In the genomic region with DNA sequence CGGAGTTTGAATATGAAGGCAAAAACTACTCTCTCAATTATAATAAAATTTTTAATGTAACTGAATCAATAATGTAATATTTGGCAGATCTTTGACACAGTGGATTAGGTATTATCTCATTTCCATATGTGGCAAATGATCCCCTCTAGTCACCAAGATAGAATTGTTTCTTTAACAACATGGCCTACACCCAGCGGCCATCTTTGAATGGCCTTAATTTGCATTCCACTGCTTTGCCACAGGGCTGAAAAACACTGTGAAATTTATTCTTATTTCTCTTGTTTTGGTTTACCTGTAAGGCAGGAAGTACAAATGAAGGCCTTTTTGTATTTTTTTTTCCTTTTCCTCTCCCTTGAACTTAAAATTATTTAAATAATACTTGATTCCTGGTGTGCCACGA, we compare ENCODE assay signal across 10 cellular contexts.
"Had no signal": no experiment of that assay in that cellular context is flagged by ENCODE, and none has a peak within 500 bp of the region (broad histone marks: within the 10 kb centered on the region; RNA-seq: fewer than 3 reads in every experiment).

No MANE protein-coding gene starts in this region.

- H3K27ac Mint-ChIP-seq: activated B cell treated with CpG ODN at 0.5 μM for 24 hours; activated CD4-positive, alpha-beta T cell treated with anti-CD3 and anti-CD28 coated beads, Interleukin-2, amount 10 ng/mL, durations not matched to agents 7 days and 5 days; activated naive CD4-positive, alpha-beta T cell treated with anti-CD3 and anti-CD28 coated beads, Interleukin-2, amount 10 ng/mL, durations not matched to agents 7 days and 5 days; activated T-helper 17 cell treated with anti-CD3 and anti-CD28 coated beads, Interleukin-2, amount 50 U/mL, for 72 hours had no signal

- H3K9me3 Mint-ChIP-seq: activated B cell treated with CpG ODN at 0.5 μM for 24 hours; activated CD4-positive, alpha-beta T cell treated with anti-CD3 and anti-CD28 coated beads, Interleukin-2, amount 10 ng/mL, durations not matched to agents 7 days and 5 days; activated naive CD4-positive, alpha-beta T cell treated with anti-CD3 and anti-CD28 coated beads, Interleukin-2, amount 10 ng/mL, durations not matched to agents 7 days and 5 days; activated T-helper 17 cell treated with anti-CD3 and anti-CD28 coated beads, Interleukin-2, amount 50 U/mL, for 72 hours; mesothelial cell of epicardium; neural crest cell had no signal

- H3K36me3 ChIP-seq: colonic mucosa, pancreas, thyroid gland, uterus had no signal

- H3K27ac ChIP-seq: colonic mucosa, pancreas had no signal

- H3K9me3 ChIP-seq: colonic mucosa, pancreas, thyroid gland, uterus had no signal

- H3K36me3 Mint-ChIP-seq: activated naive CD4-positive, alpha-beta T cell treated with anti-CD3 and anti-CD28 coated beads, Interleukin-2, amount 10 ng/mL, durations not matched to agents 7 days and 5 days; mesothelial cell of epicardium had no signal

- H3K27me3 Mint-ChIP-seq: activated B cell treated with CpG ODN at 0.5 μM for 24 hours; activated CD4-positive, alpha-beta T cell treated with anti-CD3 and anti-CD28 coated beads, Interleukin-2, amount 10 ng/mL, durations not matched to agents 7 days and 5 days; activated naive CD4-positive, alpha-beta T cell treated with anti-CD3 and anti-CD28 coated beads, Interleukin-2, amount 10 ng/mL, durations not matched to agents 7 days and 5 days; activated T-helper 17 cell treated with anti-CD3 and anti-CD28 coated beads, Interleukin-2, amount 50 U/mL, for 72 hours had no signal

- H3K4me3 ChIP-seq: colonic mucosa, pancreas, thyroid gland, uterus had no signal

- H3K27me3 ChIP-seq: colonic mucosa, pancreas, thyroid gland, uterus had no signal

- H3K4me1 Mint-ChIP-seq: activated T-helper 17 cell treated with anti-CD3 and anti-CD28 coated beads, Interleukin-2, amount 50 U/mL, for 72 hours had no signal

- H3K4me3 Mint-ChIP-seq: activated B cell treated with CpG ODN at 0.5 μM for 24 hours; activated CD4-positive, alpha-beta T cell treated with anti-CD3 and anti-CD28 coated beads, Interleukin-2, amount 10 ng/mL, durations not matched to agents 7 days and 5 days; activated naive CD4-positive, alpha-beta T cell treated with anti-CD3 and anti-CD28 coated beads, Interleukin-2, amount 10 ng/mL, durations not matched to agents 7 days and 5 days; activated T-helper 17 cell treated with anti-CD3 and anti-CD28 coated beads, Interleukin-2, amount 50 U/mL, for 72 hours; mesothelial cell of epicardium; neural crest cell had no signal

- H3K4me1 ChIP-seq: uterus had no signal
